8 cellular contexts compared by ENCODE assay signal in the genomic region with DNA sequence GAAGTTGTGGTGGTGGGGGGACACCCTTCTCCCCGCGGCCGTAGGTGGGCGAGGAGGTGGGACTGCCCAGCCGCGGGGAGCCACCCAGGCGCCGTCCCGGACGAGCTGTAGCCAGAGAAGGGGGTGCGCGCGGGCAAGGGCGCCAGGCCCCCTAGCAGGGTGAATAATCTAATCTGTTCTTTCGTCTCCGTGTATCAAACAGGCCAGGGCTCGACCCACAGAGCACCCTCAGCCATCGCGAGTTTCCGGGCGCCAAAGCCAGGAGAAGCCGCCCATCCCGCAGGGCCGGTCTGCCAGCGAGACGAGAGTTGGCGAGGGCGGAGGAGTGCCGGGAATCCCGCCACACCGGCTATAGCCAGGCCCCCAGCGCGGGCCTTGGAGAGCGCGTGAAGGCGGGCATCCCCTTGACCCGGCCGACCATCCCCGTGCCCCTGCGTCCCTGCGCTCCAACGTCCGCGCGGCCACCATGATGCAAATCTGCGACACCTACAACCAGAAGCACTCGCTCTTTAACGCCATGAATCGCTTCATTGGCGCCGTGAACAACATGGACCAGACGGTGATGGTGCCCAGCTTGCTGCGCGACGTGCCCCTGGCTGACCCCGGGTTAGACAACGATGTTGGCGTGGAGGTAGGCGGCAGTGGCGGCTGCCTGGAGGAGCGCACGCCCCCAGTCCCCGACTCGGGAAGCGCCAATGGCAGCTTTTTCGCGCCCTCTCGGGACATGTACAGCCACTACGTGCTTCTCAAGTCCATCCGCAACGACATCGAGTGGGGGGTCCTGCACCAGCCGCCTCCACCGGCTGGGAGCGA. TPM values are rescaled to one million over a fixed set of nuclear protein-coding genes. Genes with fewer than 3 reads are reported as not detected.
DNase-seq lines count a peak whose midpoint lies in the region; ATAC-seq and TF ChIP-seq lines count a peak whose summit lies in the region.

No MANE protein-coding gene starts in this region.

- TF ChIP-seq CTCF in right lobe of liver (IDR thresholded peaks at IDR 0.05) = no peak

- H3K27me3 Mint-ChIP-seq in central memory CD8-positive, alpha-beta T cell = no peaks in the 10 kb centered on the region
- no peaks in the 10 kb centered on the region for H3K27me3 Mint-ChIP-seq in stimulated activated naive B cell treated with anti-CD40 and anti-IgM and Interleukin-4, amounts not matched to agents 10 μg/mL and 1 μg/mL and 100 μg/mL, for 72 hours

- DNase-seq in GM03348 (ENCODE audit: low spot score) (peak; percentile 49), T-helper 9 cell (peak; percentile 8), right lobe of liver (peak; percentile 27 to 64 (median 58)), amniotic stem cell (lab: John Stamatoyannopoulos, UW) (no peak)
- no peak for DNase-seq in central memory CD8-positive, alpha-beta T cell (ENCODE audit: low spot score in 2 of 2)
- peak; percentile 8 for DNase-seq in stimulated activated naive B cell treated with anti-CD40 and anti-IgM and Interleukin-4, amounts not matched to agents 10 μg/mL and 1 μg/mL and 100 μg/mL, for 72 hours

- H3K36me3 ChIP-seq in right lobe of liver = no peaks in the 10 kb centered on the region

- TF ChIP-seq POLR2A in right lobe of liver (IDR thresholded peaks at IDR 0.05) = no peak

- no CpG with 5 or more reads among the region's 75 CpGs for WGBS in right lobe of liver (ENCODE audit: insufficient coverage, low coverage, low lambda C conversion rate, missing lambda C conversion rate)

- peak overlapping the region; percentile 70 to 83 (median 82) for H3K27ac ChIP-seq in right lobe of liver

- H3K4me3 Mint-ChIP-seq in central memory CD8-positive, alpha-beta T cell = peak overlapping the region; percentile 91
- peak overlapping the region; percentile 86 to 96 for H3K4me3 Mint-ChIP-seq in stimulated activated naive B cell treated with anti-CD40 and anti-IgM and Interleukin-4, amounts not matched to agents 10 μg/mL and 1 μg/mL and 100 μg/mL, for 72 hours

- peak; percentile 17 for ATAC-seq in HG03045 (IDR thresholded peaks at IDR 0.05; ENCODE audit: unreplicated experiment)
- peak; percentile 15 for ATAC-seq in central memory CD8-positive, alpha-beta T cell (replicated peaks; ENCODE audit: extremely low read depth, poor library complexity, severe bottlenecking)
- peak in 2 of 4 donors; percentile 0 for ATAC-seq in right lobe of liver
- peak; percentile 8 to 10 for ATAC-seq in stimulated activated naive B cell treated with anti-CD40 and anti-IgM and Interleukin-4, amounts not matched to agents 10 μg/mL and 1 μg/mL and 100 μg/mL, for 72 hours (replicated peaks)
- no peak for ATAC-seq in GM21576 (IDR thresholded peaks at IDR 0.05; ENCODE audit: unreplicated experiment)

- no peaks in the 10 kb centered on the region for H3K27me3 ChIP-seq in right lobe of liver

- no peaks in the 10 kb centered on the region for H3K9me3 Mint-ChIP-seq in central memory CD8-positive, alpha-beta T cell
- H3K9me3 Mint-ChIP-seq in stimulated activated naive B cell treated with anti-CD40 and anti-IgM and Interleukin-4, amounts not matched to agents 10 μg/mL and 1 μg/mL and 100 μg/mL, for 72 hours = no peaks in the 10 kb centered on the region

- peaks cover 20% of the 10 kb centered on the region for H3K4me1 Mint-ChIP-seq in central memory CD8-positive, alpha-beta T cell
- peaks cover under 1 to 35% of the 10 kb centered on the region in 2 donors for H3K4me1 Mint-ChIP-seq in stimulated activated naive B cell treated with anti-CD40 and anti-IgM and Interleukin-4, amounts not matched to agents 10 μg/mL and 1 μg/mL and 100 μg/mL, for 72 hours

- H3K4me3 ChIP-seq in right lobe of liver = peak overlapping the region; percentile 59 to 69 (median 60)

- intact Hi-C loops in right lobe of liver (cut with DNase I) = no loop called here

- peaks cover 23% of the 10 kb centered on the region for H3K36me3 Mint-ChIP-seq in central memory CD8-positive, alpha-beta T cell (ENCODE audit: insufficient read depth)
- H3K36me3 Mint-ChIP-seq in stimulated activated naive B cell treated with anti-CD40 and anti-IgM and Interleukin-4, amounts not matched to agents 10 μg/mL and 1 μg/mL and 100 μg/mL, for 72 hours = peaks cover 23 to 28% of the 10 kb centered on the region in 2 donors

- H3K4me1 ChIP-seq in right lobe of liver = no peaks in the 10 kb centered on the region

- no peaks in the 10 kb centered on the region for H3K9me3 ChIP-seq in right lobe of liver

- H3K27ac Mint-ChIP-seq in central memory CD8-positive, alpha-beta T cell (ENCODE audit: low read depth) = peak overlapping the region; percentile 95
- H3K27ac Mint-ChIP-seq in stimulated activated naive B cell treated with anti-CD40 and anti-IgM and Interleukin-4, amounts not matched to agents 10 μg/mL and 1 μg/mL and 100 μg/mL, for 72 hours = peak overlapping the region; percentile 96

RNA-seq across cellular contexts. Expression of a gene that starts 3.4 kb away (rescaled TPM):
- 10 to 100 TPM; 18.4 to 59.8 (median 41.2) TPM for total RNA-seq in right lobe of liver

Comparison
In these comparisons a context has a peak if more than half of its experiments do, and no peak if none do; other contexts are left out.
1. DNase-seq: peak in GM03348 (single experiment), T-helper 9 cell (single experiment), right lobe of liver (3 of 3) and stimulated activated naive B cell treated with anti-CD40 and anti-IgM and Interleukin-4, amounts not matched to agents 10 μg/mL and 1 μg/mL and 100 μg/mL, for 72 hours (single experiment); none in central memory CD8-positive, alpha-beta T cell (0 of 2) and amniotic stem cell (single experiment).